In genomic region chr20:40945189-40945588, GRCh38 we compare ENCODE assay signal across 20 cellular contexts.
"Had no signal": no experiment of that assay in that cellular context is flagged by ENCODE, and none has a peak within 500 bp of the region (broad histone marks: within the 10 kb centered on the region; RNA-seq: fewer than 3 reads in every experiment).

No MANE protein-coding gene starts in this region.

- H3K4me1 Mint-ChIP-seq: activated CD4-positive, alpha-beta T cell treated with anti-CD3 and anti-CD28 coated beads, Interleukin-2, amount 10 ng/mL, durations not matched to agents 24 days and 14 days; activated CD8-positive, alpha-beta memory T cell treated with anti-CD3 and anti-CD28 coated beads, Interleukin-2, amount 10 ng/mL, durations not matched to agents 7 days and 5 days; stimulated activated effector memory CD8-positive, alpha-beta T cell treated with anti-CD3 and anti-CD28 coated beads, Interleukin-12 subunit alpha, Interleukin-12 subunit beta, amount 100 ng/mL, for 72 hours had no signal

- H3K27ac Mint-ChIP-seq: activated CD4-positive, alpha-beta T cell treated with anti-CD3 and anti-CD28 coated beads, Interleukin-2, amount 10 ng/mL, durations not matched to agents 24 days and 14 days; activated CD8-positive, alpha-beta memory T cell treated with anti-CD3 and anti-CD28 coated beads, Interleukin-2, amount 10 ng/mL, durations not matched to agents 7 days and 5 days; activated CD8-positive, alpha-beta T cell treated with anti-CD3 and anti-CD28 coated beads for 36 hours; stimulated activated effector memory CD8-positive, alpha-beta T cell treated with anti-CD3 and anti-CD28 coated beads, Interleukin-12 subunit alpha, Interleukin-12 subunit beta, amount 100 ng/mL, for 72 hours; T-helper 2 cell treated with Interferon-gamma antibody and Interleukin-4, amounts not matched to agents 5 μg/mL and 100 μg/mL, for 36 hours had no signal

- H3K9me3 ChIP-seq: body of pancreas, heart right ventricle, pancreas, transverse colon, vagina had no signal

- H3K9me3 Mint-ChIP-seq: activated CD4-positive, alpha-beta T cell treated with anti-CD3 and anti-CD28 coated beads, Interleukin-2, amount 10 ng/mL, durations not matched to agents 24 days and 14 days; activated CD8-positive, alpha-beta T cell treated with anti-CD3 and anti-CD28 coated beads for 36 hours; naive thymus-derived CD8-positive, alpha-beta T cell; stimulated activated effector memory CD8-positive, alpha-beta T cell treated with anti-CD3 and anti-CD28 coated beads, Interleukin-12 subunit alpha, Interleukin-12 subunit beta, amount 100 ng/mL, for 72 hours; T-helper 2 cell treated with Interferon-gamma antibody and Interleukin-4, amounts not matched to agents 5 μg/mL and 100 μg/mL, for 36 hours had no signal

- H3K4me3 ChIP-seq: body of pancreas, cardiac muscle cell, heart right ventricle, pancreas, skin epidermis, transverse colon, vagina had no signal

- H3K36me3 Mint-ChIP-seq: activated CD8-positive, alpha-beta memory T cell treated with anti-CD3 and anti-CD28 coated beads, Interleukin-2, amount 10 ng/mL, durations not matched to agents 7 days and 5 days; naive thymus-derived CD8-positive, alpha-beta T cell; stimulated activated effector memory CD8-positive, alpha-beta T cell treated with anti-CD3 and anti-CD28 coated beads, Interleukin-12 subunit alpha, Interleukin-12 subunit beta, amount 100 ng/mL, for 72 hours had no signal

- H3K4me3 Mint-ChIP-seq: activated CD4-positive, alpha-beta T cell treated with anti-CD3 and anti-CD28 coated beads, Interleukin-2, amount 10 ng/mL, durations not matched to agents 24 days and 14 days; activated CD8-positive, alpha-beta memory T cell treated with anti-CD3 and anti-CD28 coated beads, Interleukin-2, amount 10 ng/mL, durations not matched to agents 7 days and 5 days; activated CD8-positive, alpha-beta T cell treated with anti-CD3 and anti-CD28 coated beads for 36 hours; naive thymus-derived CD8-positive, alpha-beta T cell; stimulated activated effector memory CD8-positive, alpha-beta T cell treated with anti-CD3 and anti-CD28 coated beads, Interleukin-12 subunit alpha, Interleukin-12 subunit beta, amount 100 ng/mL, for 72 hours; T-helper 2 cell treated with Interferon-gamma antibody and Interleukin-4, amounts not matched to agents 5 μg/mL and 100 μg/mL, for 36 hours had no signal

- ATAC-seq: activated CD4-positive, CD25-positive, alpha-beta regulatory T cell treated with anti-CD3 and anti-CD28 coated beads, Interleukin-2, amount 50 U/mL, for 24 hours; activated CD8-positive, alpha-beta T cell treated with anti-CD3 and anti-CD28 coated beads for 36 hours; body of pancreas; naive thymus-derived CD8-positive, alpha-beta T cell had no signal

- H3K4me1 ChIP-seq: body of pancreas, pancreas, transverse colon, vagina had no signal

- DNase-seq: activated CD8-positive, alpha-beta memory T cell treated with anti-CD3 and anti-CD28 coated beads, Interleukin-2, amount 10 ng/mL, durations not matched to agents 7 days and 5 days; activated gamma-delta T cell; activated naive CD4-positive, alpha-beta T cell treated with anti-CD3 and anti-CD28 coated beads, Interleukin-2, amount 50 U/mL, for 16 hours; activated T-cell treated with anti-CD3 and anti-CD28 coated beads for 4 hours; cortex of kidney; naive thymus-derived CD8-positive, alpha-beta T cell; stimulated activated CD4-positive, alpha-beta T cell treated with anti-CD3 and anti-CD28 coated beads, Interleukin-2, amount 100 ng/mL, for 24 hours had no signal

- H3K27ac ChIP-seq: body of pancreas, cardiac muscle cell, heart right ventricle, pancreas, skin epidermis, transverse colon, vagina, VCaP had no signal

- H3K27me3 ChIP-seq: body of pancreas, cardiac muscle cell, pancreas, transverse colon, vagina had no signal

- H3K27me3 Mint-ChIP-seq: activated CD8-positive, alpha-beta T cell treated with anti-CD3 and anti-CD28 coated beads for 36 hours had no signal

- H3K36me3 ChIP-seq: cardiac muscle cell, heart right ventricle, pancreas, transverse colon, vagina had no signal
